ENCODE assay signal across 21 cellular contexts in genomic region chr3:156516284-156516683, GRCh38. TPM values are rescaled to one million over a fixed set of nuclear protein-coding genes. Genes with fewer than 3 reads are reported as not detected.
A peak's percentile ranks its signal among the peaks of the same experiment; 100 is the strongest.
DNase-seq lines count a peak whose midpoint lies in the region; ATAC-seq and TF ChIP-seq lines count a peak whose summit lies in the region.
"Had no signal": no experiment of that assay in that cellular context is flagged by ENCODE, and none has a peak within 500 bp of the region (broad histone marks: within the 10 kb centered on the region; RNA-seq: fewer than 3 reads in every experiment).

No MANE protein-coding gene starts in this region.

- no peaks in the 10 kb centered on the region for H3K9me3 Mint-ChIP-seq in MCF 10A (ENCODE audit: unreplicated experiment)
- H3K9me3 Mint-ChIP-seq: activated CD4-positive, alpha-beta memory T cell treated with anti-CD3 and anti-CD28 coated beads, Interleukin-2, amount 10 ng/mL, durations not matched to agents 7 days and 5 days; HFFc6 had no signal

- intact Hi-C loops in breast epithelium (cut with DNase I; ENCODE audit: low total_unique reads) = no loop called here
- intact Hi-C loops in MCF 10A (cut with micrococcal nuclease) = no loop called here
- intact Hi-C loops in left cardiac atrium (cut with DNase I) = no loop called here

- peak overlapping the region; percentile 40 to 62 for H3K27ac ChIP-seq in breast epithelium
- peak overlapping the region; percentile 34 for H3K27ac ChIP-seq in thymus (ENCODE audit: low read depth)
- H3K27ac ChIP-seq: KMS-11, left lung, skin epidermis had no signal

- H3K27me3 Mint-ChIP-seq in MCF 10A (ENCODE audit: insufficient read depth, unreplicated experiment) = peaks cover 33% of the 10 kb centered on the region

- no peaks in the 10 kb centered on the region for H3K36me3 Mint-ChIP-seq in MCF 10A (ENCODE audit: insufficient read depth, unreplicated experiment)

- H3K27ac Mint-ChIP-seq in MCF 10A (ENCODE audit: low read depth, unreplicated experiment) = no peak overlapping the region
- H3K27ac Mint-ChIP-seq: activated CD4-positive, alpha-beta memory T cell treated with anti-CD3 and anti-CD28 coated beads, Interleukin-2, amount 10 ng/mL, durations not matched to agents 7 days and 5 days; HFFc6 had no signal

- no TSS peak for BruUV-seq in MCF 10A (replicated peaks; lab: Mats Ljungman, UMichigan)

- DNase-seq in breast epithelium (ENCODE audit: low spot score in 2 of 2) (no peak), MCF 10A (ENCODE audit: unreplicated experiment) (no peak), NCI-H82 (lab: John Stamatoyannopoulos, UW) (peak; percentile 82), left cardiac atrium (no peak)
- DNase-seq: activated CD4-positive, alpha-beta memory T cell treated with anti-CD3 and anti-CD28 coated beads, Interleukin-2, amount 10 ng/mL, durations not matched to agents 7 days and 5 days; activated gamma-delta T cell treated with Interleukin-2 at 50 U/mL for 16 hours; activated T-cell treated with anti-CD3 and anti-CD28 coated beads for 4 hours; dermis blood vessel endothelial cell; DMS153; HFFc6; left lung; NCI-H2081; NCI-H510A treated with DMSO at 0.1 percent for 48 hours; stimulated activated CD4-positive, alpha-beta T cell treated with anti-CD3 and anti-CD28 coated beads, Interleukin-1b, Interleukin-23, amount 100 ng/mL, for 48 hours had no signal

- POLR2A ChIA-PET in MCF 10A (lab: Yijun Ruan, JAX) = interaction anchor here (0.7 to 1.6 kb wide), 3 partner anchors 9 to 74 kb away, joined by 3 to 6 read pairs (median 5); no protein-coding TSS in a partner anchor

- no peak for TF ChIP-seq POLR2A in breast epithelium (IDR thresholded peaks at IDR 0.05)

- WGBS in thymus = 95% methylated on average over 3 of the region's 3 CpGs

- CTCF ChIA-PET in MCF 10A (lab: Yijun Ruan, JAX) = interaction anchor here (0.6 to 19.3 kb wide), 6 partner anchors 12 to 522 kb away, joined by 3 to 274 read pairs (median 5); no protein-coding TSS in a partner anchor

- no peak for TF ChIP-seq CTCF in breast epithelium (IDR thresholded peaks at IDR 0.05)
- no peak for TF ChIP-seq CTCF in MCF 10A (IDR thresholded peaks at IDR 0.05; ENCODE audit: unreplicated experiment)

- no peak overlapping the region for H3K4me3 Mint-ChIP-seq in MCF 10A (ENCODE audit: unreplicated experiment)
- H3K4me3 Mint-ChIP-seq: activated CD4-positive, alpha-beta memory T cell treated with anti-CD3 and anti-CD28 coated beads, Interleukin-2, amount 10 ng/mL, durations not matched to agents 7 days and 5 days; HFFc6 had no signal

- H3K4me3 ChIP-seq in breast epithelium (no peak overlapping the region), thymus (ENCODE audit: low read length) (no peak overlapping the region)
- H3K4me3 ChIP-seq: left lung, skin epidermis had no signal

- H3K9me3 ChIP-seq in breast epithelium (no peaks in the 10 kb centered on the region), thymus (ENCODE audit: control insufficient read depth) (no peaks in the 10 kb centered on the region)
- H3K9me3 ChIP-seq: left lung had no signal

- H3K4me1 Mint-ChIP-seq in MCF 10A (ENCODE audit: insufficient read depth, unreplicated experiment) = peaks cover 6% of the 10 kb centered on the region

- peak; percentile 61 for ATAC-seq in left cardiac atrium
- ATAC-seq in GM19351 (IDR thresholded peaks at IDR 0.05; ENCODE audit: unreplicated experiment) = no peak
- no peak for ATAC-seq in GM19395 (IDR thresholded peaks at IDR 0.05; ENCODE audit: unreplicated experiment)
- ATAC-seq in GM21360 (IDR thresholded peaks at IDR 0.05; ENCODE audit: unreplicated experiment) = no peak
- ATAC-seq: activated CD4-positive, CD25-positive, alpha-beta regulatory T cell treated with anti-CD3 and anti-CD28 coated beads, Interleukin-2, amount 50 U/mL, for 24 hours had no signal

- H3K4me1 ChIP-seq in breast epithelium = no peaks in the 10 kb centered on the region
- H3K4me1 ChIP-seq in thymus (ENCODE audit: control insufficient read depth, insufficient read depth, low read length) = no peaks in the 10 kb centered on the region
- H3K4me1 ChIP-seq: left lung had no signal

- H3K36me3 ChIP-seq in breast epithelium (no peaks in the 10 kb centered on the region), thymus (ENCODE audit: control insufficient read depth, insufficient read depth) (no peaks in the 10 kb centered on the region)
- H3K36me3 ChIP-seq: left lung had no signal

- H3K27me3 ChIP-seq in breast epithelium (no peaks in the 10 kb centered on the region), thymus (ENCODE audit: control insufficient read depth, insufficient read depth) (no peaks in the 10 kb centered on the region)
- H3K27me3 ChIP-seq: left lung had no signal

RNA-seq across cellular contexts. Expression of gene SSR3, which starts 38.6 kb away (rescaled TPM):
- 100 to 1,000 TPM; 109 to 156 (median 110) TPM for total RNA-seq in breast epithelium
- total RNA-seq in MCF 10A (2022) = 447 and 568 TPM in 2 replicates
- 100 to 1,000 TPM; 145 to 162 TPM for total RNA-seq in left cardiac atrium
- polyA plus RNA-seq in thymus = 83.6 TPM

Comparison
In these comparisons a context has a peak if more than half of its experiments do, and no peak if none do; other contexts are left out.
1. ATAC-seq: peak in left cardiac atrium (2 of 2); none in GM19351 (single experiment), GM19395 (single experiment) and GM21360 (single experiment).